In genomic region chr1:113389356-113389952, GRCh38 we compare ENCODE assay signal across 1 cellular context.
TF ChIP-seq lines count a peak whose summit lies in the region.

No MANE protein-coding gene starts in this region.

TF ChIP-seq in GM23338, 12 proteins besides CTCF, POLR2A, EP300 and RAD21 (continued from another document):
- TF ChIP-seq NANOG (IDR thresholded peaks at IDR 0.05; ENCODE audit: borderline replicate concordance) (no peak), JUNB (IDR thresholded peaks at IDR 0.05; ENCODE audit: unreplicated experiment) (no peak), CREB1 (CRISPR knock-in tag; IDR thresholded peaks at IDR 0.05; ENCODE audit: low read depth) (no peak)
